ENCODE assay signal across 22 cellular contexts in genomic region chr1:206709322-206709721, GRCh38. TPM values are rescaled to one million over a fixed set of nuclear protein-coding genes. Genes with fewer than 3 reads are reported as not detected.
DNase-seq lines count a peak whose midpoint lies in the region; ATAC-seq, FAIRE-seq and TF ChIP-seq lines count a peak whose summit lies in the region.
"Had no signal": no experiment of that assay in that cellular context is flagged by ENCODE, and none has a peak within 500 bp of the region (broad histone marks: within the 10 kb centered on the region; RNA-seq: fewer than 3 reads in every experiment).

No MANE protein-coding gene starts in this region.

- no peaks in the 10 kb centered on the region for H3K9me3 Mint-ChIP-seq in memory B cell
- H3K9me3 Mint-ChIP-seq: activated naive CD4-positive, alpha-beta T cell treated with anti-CD3 and anti-CD28 coated beads, Interleukin-2, amount 50 U/mL, for 72 hours; naive thymus-derived CD8-positive, alpha-beta T cell had no signal

- peak overlapping the region; percentile 36; the same call in 1 of the 2 replicates for H3K9ac ChIP-seq in GM23248

- H3K9me2 ChIP-seq in GM23248 (ENCODE audit: insufficient read depth), result no peaks in the 10 kb centered on the region

- H3K27me3 ChIP-seq in GM23248 (replicated peaks; ENCODE audit: insufficient read depth), result no peaks in the 10 kb centered on the region
- H3K27me3 ChIP-seq in bronchial epithelial cell (ENCODE audit: control insufficient read depth, insufficient read depth, low read length), result no peaks in the 10 kb centered on the region
- no peaks in the 10 kb centered on the region for H3K27me3 ChIP-seq in BE2C
- H3K27me3 ChIP-seq: ascending aorta, tibial artery had no signal

- peak; percentile 85 for DNase-seq in ACHN
- no peak for DNase-seq in GM23248
- DNase-seq in bronchial epithelial cell (ENCODE audit: low read depth), result peak; percentile 53
- no peak for DNase-seq in memory B cell (ENCODE audit: low spot score in 2 of 2)
- DNase-seq in BE2C, result no peak
- DNase-seq in urothelium cell line (ENCODE audit: low spot score), result no peak
- no peak for DNase-seq in DMS53 (lab: John Stamatoyannopoulos, UW)
- DNase-seq: activated CD4-positive, CD25-positive, alpha-beta regulatory T cell treated with anti-CD3 and anti-CD28 coated beads, Interleukin-2, amount 50 U/mL, for 72 hours; activated CD8-positive, alpha-beta memory T cell treated with anti-CD3 and anti-CD28 coated beads for 24 hours; effector memory CD4-positive, alpha-beta T cell; EL; naive thymus-derived CD8-positive, alpha-beta T cell; NCI-H1092; NCI-H2029 treated with DMSO at 0.1 percent for 48 hours; NCI-H345; stimulated activated CD4-positive, alpha-beta T cell treated with anti-CD3 and anti-CD28 coated beads, Interleukin-2, amount 100 ng/mL, for 48 hours; stimulated activated naive CD4-positive, alpha-beta T cell treated with Interleukin-2 at 50 U/mL for 16 hours; tibial artery had no signal

- TF ChIP-seq CTCF in bronchial epithelial cell (IDR thresholded peaks at IDR 0.05; ENCODE audit: insufficient read depth, low read length, severe bottlenecking), result no peak
- TF ChIP-seq CTCF in BE2C (IDR thresholded peaks at IDR 0.05; ENCODE audit: low read depth, low read length), result no peak

- peaks cover 98% of the 10 kb centered on the region for H3K79me2 ChIP-seq in GM23248 (ENCODE audit: insufficient read depth)

- in situ Hi-C loops in ACHN (cut with HindIII; ENCODE audit: low pct_ligation_motif_present, low pct_unique_long_range_greater_than_20kb, low sequenced_read_pairs) (no loop called here), GM23248 (cut with MboI) (no loop called here)

- peaks cover 65% of the 10 kb centered on the region for H3K4me1 Mint-ChIP-seq in memory B cell

- peak overlapping the region; percentile 53 for H3K4me2 ChIP-seq in GM23248 (ENCODE audit: unreplicated experiment)

- H3K36me3 ChIP-seq in GM23248 (ENCODE audit: low read depth) (no peaks in the 10 kb centered on the region), bronchial epithelial cell (ENCODE audit: control insufficient read depth, insufficient read depth, low read length) (no peaks in the 10 kb centered on the region), BE2C (no peaks in the 10 kb centered on the region)
- H3K36me3 ChIP-seq: ascending aorta, tibial artery had no signal

- peak overlapping the region; percentile 98 for H3K27ac ChIP-seq in GM23248
- H3K27ac ChIP-seq: ascending aorta, skin epidermis had no signal

- ATAC-seq in memory B cell (ENCODE audit: low read depth) (no peak), HG02885 (IDR thresholded peaks at IDR 0.05; ENCODE audit: poor library complexity, unreplicated experiment) (no peak)
- ATAC-seq: activated naive CD4-positive, alpha-beta T cell treated with anti-CD3 and anti-CD28 coated beads, Interleukin-2, amount 50 U/mL, for 72 hours; naive thymus-derived CD8-positive, alpha-beta T cell had no signal

- H3K9me3 ChIP-seq in GM23248 (ENCODE audit: low read depth) (no peaks in the 10 kb centered on the region), BE2C (no peaks in the 10 kb centered on the region)
- H3K9me3 ChIP-seq: ascending aorta, tibial artery had no signal

- 75 to 85% methylated on average over 4 of the region's 4 CpGs for WGBS in GM23248 (ENCODE audit: low coverage in 1 of 2, low lambda C conversion rate in 2 of 2, missing lambda C conversion rate in 2 of 2), 2 experiments

- H2AFZ ChIP-seq in GM23248, result no peak overlapping the region

- H3K36me3 Mint-ChIP-seq in memory B cell, result peaks cover 6% of the 10 kb centered on the region

- H3K4me3 ChIP-seq in GM23248 (no peak overlapping the region), bronchial epithelial cell (ENCODE audit: low read depth, low read length) (no peak overlapping the region), BE2C (ENCODE audit: low read depth, low read length) (no peak overlapping the region)
- H3K4me3 ChIP-seq: ascending aorta, skin epidermis, tibial artery had no signal

- no peak overlapping the region for H3K27ac Mint-ChIP-seq in memory B cell
- H3K27ac Mint-ChIP-seq: activated naive CD4-positive, alpha-beta T cell treated with anti-CD3 and anti-CD28 coated beads, Interleukin-2, amount 50 U/mL, for 72 hours had no signal

- H3F3A ChIP-seq in GM23248 (ENCODE audit: insufficient read depth), result peaks cover 61% of the 10 kb centered on the region

- H3K4me1 ChIP-seq in GM23248 (ENCODE audit: insufficient read depth) (peaks cover 71% of the 10 kb centered on the region), BE2C (peaks cover 50% of the 10 kb centered on the region)

- H3K27me3 Mint-ChIP-seq in memory B cell, result no peaks in the 10 kb centered on the region
- H3K27me3 Mint-ChIP-seq: naive thymus-derived CD8-positive, alpha-beta T cell had no signal

- no peak for FAIRE-seq in bronchial epithelial cell (lab: Jason Lieb, UNC)
- FAIRE-seq in urothelium cell line (lab: Jason Lieb, UNC), result no peak

- peaks cover 8% of the 10 kb centered on the region; the same call in 1 of the 2 replicates for H4K20me1 ChIP-seq in GM23248 (ENCODE audit: insufficient read depth)

- peak overlapping the region; percentile 38 for H3K4me3 Mint-ChIP-seq in memory B cell

RNA-seq across cellular contexts. Expression of gene MAPKAPK2, which starts 24.6 kb away (rescaled TPM):
- total RNA-seq in GM23248 (2014; rRNA removed; shearing (Covaris generic)), result 50.6 and 63.3 TPM in 2 replicates
- 7.5 and 8.8 TPM in 2 replicates for polyA plus RNA-seq in GM23248 (2016; fragmentation: Nextera tagmentation; extraction: Ambion mirVana)
- total RNA-seq in bronchial epithelial cell, result 23.2 and 33.2 TPM in 2 replicates
- 37.2 TPM for polyA plus RNA-seq in BE2C (2012; ENCODE audit: insufficient read depth, insufficient read length, low read depth)

Comparison
In these comparisons a context has a peak if more than half of its experiments do, and no peak if none do; other contexts are left out.
1. DNase-seq: peak in ACHN (single experiment) and bronchial epithelial cell (single experiment); none in GM23248 (single experiment), memory B cell (0 of 2), BE2C (single experiment), urothelium cell line (single experiment) and DMS53 (single experiment).